In genomic region chr9:7371032-7371431, GRCh38 we compare ENCODE assay signal across 26 cellular contexts.
"Had no signal": no experiment of that assay in that cellular context is flagged by ENCODE, and none has a peak within 500 bp of the region (broad histone marks: within the 10 kb centered on the region; RNA-seq: fewer than 3 reads in every experiment).

No MANE protein-coding gene starts in this region.

- H3K27me3 Mint-ChIP-seq: activated naive CD8-positive, alpha-beta T cell had no signal

- H3K36me3 ChIP-seq: colonic mucosa, esophagus squamous epithelium, gastroesophageal sphincter, neutrophil, thoracic aorta, WERI-Rb-1 had no signal

- H3K36me3 Mint-ChIP-seq: activated naive CD8-positive, alpha-beta T cell had no signal

- H3K9me3 Mint-ChIP-seq: stimulated activated naive CD8-positive, alpha-beta T cell treated with anti-CD3 and anti-CD28 coated beads, Interleukin-15, Interleukin-2, amounts not matched to agents 100 ng/mL and 50 ng/mL, for 24 hours; T-helper 1 cell treated with Interleukin-12 subunit alpha and Interleukin-12 subunit beta and Interleukin-4 antibody, amounts not matched to agents 30 μg/mL and 1 μg/mL, for 36 hours had no signal

- H3K4me3 ChIP-seq: colonic mucosa, esophagus squamous epithelium, gastroesophageal sphincter, lung, mucosa of descending colon, skin epidermis, thoracic aorta had no signal

- ATAC-seq: activated CD4-positive, CD25-positive, alpha-beta regulatory T cell treated with anti-CD3 and anti-CD28 coated beads, Interleukin-2, amount 50 U/mL, for 24 hours; mucosa of descending colon had no signal

- H3K9me3 ChIP-seq: colonic mucosa, esophagus squamous epithelium, mucosa of descending colon, neutrophil, thoracic aorta had no signal

- H3K27ac Mint-ChIP-seq: activated naive CD8-positive, alpha-beta T cell; nephron progenitor cell; stimulated activated naive CD8-positive, alpha-beta T cell treated with anti-CD3 and anti-CD28 coated beads, Interleukin-15, Interleukin-2, amounts not matched to agents 100 ng/mL and 50 ng/mL, for 24 hours; T-helper 1 cell treated with Interleukin-12 subunit alpha and Interleukin-12 subunit beta and Interleukin-4 antibody, amounts not matched to agents 30 μg/mL and 1 μg/mL, for 36 hours had no signal

- H3K27ac ChIP-seq: colonic mucosa, epithelial cell of prostate, esophagus squamous epithelium, neutrophil, thoracic aorta, WERI-Rb-1 had no signal

- H3K27me3 ChIP-seq: colonic mucosa, esophagus squamous epithelium, gastroesophageal sphincter, neutrophil had no signal

- H3K4me1 ChIP-seq: colonic mucosa had no signal

- DNase-seq: activated CD4-positive, alpha-beta T cell treated with anti-CD3 and anti-CD28 coated beads for 48 hours; activated CD4-positive, alpha-beta T cell treated with anti-CD3 and anti-CD28 coated beads, Interleukin-2, amount 50 U/mL, for 48 hours; activated CD8-positive, alpha-beta memory T cell treated with anti-CD3 and anti-CD28 coated beads for 24 hours; activated effector memory CD4-positive, alpha-beta T cell treated with Interleukin-2 at 50 U/mL for 16 hours; activated naive CD4-positive, alpha-beta T cell treated with Interleukin-2 at 50 U/mL for 16 hours; cerebellar nuclear complex; colonic mucosa; effector CD8-positive, alpha-beta T cell; esophagus squamous epithelium; mucosa of descending colon; nephron progenitor cell; stimulated activated CD4-positive, alpha-beta T cell treated with anti-CD3 and anti-CD28 coated beads, Interleukin-12 subunit alpha, Interleukin-12 subunit beta, amount 100 ng/mL, for 4 hours; stimulated activated CD4-positive, alpha-beta T cell treated with anti-CD3 and anti-CD28 coated beads, Interleukin-4, amount 100 ng/mL, for 1 hour; T-helper 9 cell; trophoblast cell; WERI-Rb-1 had no signal

- H3K4me3 Mint-ChIP-seq: activated naive CD8-positive, alpha-beta T cell; nephron progenitor cell; stimulated activated naive CD8-positive, alpha-beta T cell treated with anti-CD3 and anti-CD28 coated beads, Interleukin-15, Interleukin-2, amounts not matched to agents 100 ng/mL and 50 ng/mL, for 24 hours; T-helper 1 cell treated with Interleukin-12 subunit alpha and Interleukin-12 subunit beta and Interleukin-4 antibody, amounts not matched to agents 30 μg/mL and 1 μg/mL, for 36 hours had no signal
